ENCODE assay signal across 29 cellular contexts in the genomic region with DNA sequence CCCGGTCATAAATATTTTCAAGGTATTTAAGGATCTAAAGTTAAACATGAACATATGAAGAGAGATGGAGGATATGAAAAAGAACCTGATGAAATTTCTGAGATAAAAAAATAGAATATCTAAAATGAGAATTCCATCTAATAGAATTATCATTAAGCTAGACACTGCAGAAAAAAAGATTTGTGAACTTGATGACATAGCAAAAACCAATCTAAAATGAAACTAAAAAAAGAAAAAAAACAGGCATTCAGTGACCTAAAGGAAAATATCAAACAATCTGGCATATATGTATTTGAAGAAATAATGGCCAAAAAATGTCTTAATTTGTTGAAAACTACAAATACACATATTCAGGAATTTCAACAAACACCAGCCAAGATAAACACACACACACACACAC.
"Had no signal": no experiment of that assay in that cellular context is flagged by ENCODE, and none has a peak within 500 bp of the region (broad histone marks: within the 10 kb centered on the region; RNA-seq: fewer than 3 reads in every experiment).

No MANE protein-coding gene starts in this region.

- H3K36me3 ChIP-seq: neural progenitor cell, ovary, spleen, suprapubic skin, tibial artery, transverse colon, upper lobe of right lung, uterus had no signal

- H3K4me1 ChIP-seq: neural progenitor cell, parathyroid adenoma, psoas muscle, spleen, suprapubic skin, testis, tibial artery, upper lobe of right lung, uterus had no signal

- H3K27me3 ChIP-seq: neural progenitor cell, ovary, suprapubic skin, testis, tibial artery, transverse colon, upper lobe of right lung, uterus had no signal

- H3K9me3 ChIP-seq: ovary, testis, upper lobe of right lung, uterus had no signal

- H3K9ac ChIP-seq: neural progenitor cell, parathyroid adenoma had no signal

- H2AFZ ChIP-seq: neural progenitor cell, parathyroid adenoma had no signal

- ATAC-seq: naive thymus-derived CD8-positive, alpha-beta T cell; natural killer cell treated with Interleukin-12 subunit alpha and Interleukin-12 subunit beta and Interleukin-15 and Interleukin-18, amount 100 ng/mL, for 72 hours; psoas muscle; right cardiac atrium; sciatic nerve; stimulated activated memory B cell treated with anti-CD40 and anti-IgM and Interleukin-4, amounts not matched to agents 10 μg/mL and 1 μg/mL and 100 μg/mL, for 72 hours; stimulated activated naive CD8-positive, alpha-beta T cell treated with anti-CD3 and anti-CD28 coated beads, Interleukin-15, amount 100 ng/mL, for 72 hours; stimulated activated naive CD8-positive, alpha-beta T cell treated with anti-CD3 and anti-CD28 coated beads, Interleukin-15, Interleukin-2, amounts not matched to agents 100 U/mL and 50 U/mL, for 24 hours; upper lobe of right lung had no signal

- H3K27ac ChIP-seq: neural progenitor cell, ovary, parathyroid adenoma, psoas muscle, skin epidermis, spleen, suprapubic skin, testis, tibial artery, transverse colon, upper lobe of right lung, uterus had no signal

- DNase-seq: naive thymus-derived CD8-positive, alpha-beta T cell; occipital lobe; ovary; posterior cingulate gyrus; psoas muscle; right cardiac atrium; spleen; stimulated activated CD4-positive, alpha-beta T cell treated with anti-CD3 and anti-CD28 coated beads, Interleukin-12 subunit alpha, Interleukin-12 subunit beta, amount 100 ng/mL, for 4 hours; stimulated activated CD4-positive, alpha-beta T cell treated with anti-CD3 and anti-CD28 coated beads, Interleukin-1b, Interleukin-23, amount 100 ng/mL, for 48 hours; stimulated activated CD4-positive, alpha-beta T cell treated with anti-CD3 and anti-CD28 coated beads, Interleukin-4, amount 100 ng/mL, for 1 hour; stimulated activated CD4-positive, alpha-beta T cell treated with anti-CD3 and anti-CD28 coated beads, Interleukin-4, amount 100 ng/mL, for 4 hours; stimulated activated CD8-positive, alpha-beta memory T cell treated with anti-CD3 and anti-CD28 coated beads, Interleukin-4, amount 100 ng/mL, for 48 hours; stimulated activated naive CD4-positive, alpha-beta T cell; stimulated activated naive CD8-positive, alpha-beta T cell treated with anti-CD3 and anti-CD28 coated beads, Interleukin-15, amount 100 ng/mL, for 72 hours; stimulated activated naive CD8-positive, alpha-beta T cell treated with anti-CD3 and anti-CD28 coated beads, Interleukin-15, Interleukin-2, amounts not matched to agents 100 U/mL and 50 U/mL, for 24 hours; substantia nigra; testis; tibial artery; transverse colon; upper lobe of right lung; uterus had no signal

- H3K4me3 ChIP-seq: neural progenitor cell, ovary, psoas muscle, skin epidermis, smooth muscle cell, spleen, suprapubic skin, testis, tibial artery, transverse colon, upper lobe of right lung, uterus had no signal

- H3K4me2 ChIP-seq: neural progenitor cell, smooth muscle cell had no signal

- H3K79me2 ChIP-seq: parathyroid adenoma had no signal
